In the genomic region with DNA sequence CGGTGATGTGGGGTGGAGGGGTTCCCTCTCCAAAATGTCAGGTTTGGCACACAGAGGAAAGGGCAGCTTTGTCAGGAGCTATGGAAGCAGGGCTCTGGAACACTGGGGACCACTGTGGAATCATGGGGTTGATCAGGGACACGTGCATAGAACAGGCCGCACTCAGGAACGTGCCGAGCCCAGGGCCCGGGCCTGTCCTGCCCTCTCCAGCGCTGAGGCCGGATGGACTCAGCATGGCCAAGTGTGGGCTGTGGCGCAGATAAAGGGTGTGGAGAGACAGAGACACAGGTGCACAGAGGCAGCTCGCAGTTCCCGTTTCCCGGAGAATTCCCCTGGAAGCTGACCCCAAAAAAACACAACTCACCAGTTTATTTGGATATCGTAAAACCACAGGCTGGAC, we compare ENCODE assay signal across 17 cellular contexts. TPM values are rescaled to one million over a fixed set of nuclear protein-coding genes. Genes with fewer than 3 reads are reported as not detected.
DNase-seq lines count a peak whose midpoint lies in the region; ATAC-seq and TF ChIP-seq lines count a peak whose summit lies in the region.
"Had no signal": no experiment of that assay in that cellular context is flagged by ENCODE, and none has a peak within 500 bp of the region (broad histone marks: within the 10 kb centered on the region; RNA-seq: fewer than 3 reads in every experiment).

No MANE protein-coding gene starts in this region.

- peaks cover 29 to 97% (median 81%) of the 10 kb centered on the region in 6 donors for H3K4me1 ChIP-seq in spleen
- peaks cover 4% of the 10 kb centered on the region for H3K4me1 ChIP-seq in upper lobe of right lung

- peak overlapping the region; percentile 75 for H3K27ac ChIP-seq in RWPE1
- peak overlapping the region in 7 of 8 donors; percentile 38 to 96 (median 48) for H3K27ac ChIP-seq in spleen
- no peak overlapping the region for H3K27ac ChIP-seq in upper lobe of right lung

- CTCF ChIA-PET in RWPE1 (lab: Yijun Ruan, JAX): interaction anchor here (0.6 to 0.7 kb wide), 2 partner anchors 9 to 278 kb away, joined by 3 read pairs; no protein-coding TSS in a partner anchor

- H3K27me3 Mint-ChIP-seq in CD14-positive monocyte (ENCODE audit: low read depth in 3 of 3) (peaks cover 0 to 3% (median 0%) of the 10 kb centered on the region in 3 donors), endothelial cell (ENCODE audit: unreplicated experiment) (peaks cover 12% of the 10 kb centered on the region)
- H3K27me3 Mint-ChIP-seq in activated naive CD8-positive, alpha-beta T cell treated with anti-CD3 and anti-CD28 coated beads, Interleukin-2, amount 50 U/mL, for 24 hours: no peaks in the 10 kb centered on the region

- peaks cover 50% of the 10 kb centered on the region for H3K4me1 Mint-ChIP-seq in CD14-positive monocyte
- H3K4me1 Mint-ChIP-seq in endothelial cell (ENCODE audit: unreplicated experiment): peaks cover 4% of the 10 kb centered on the region
- H3K4me1 Mint-ChIP-seq in activated naive CD8-positive, alpha-beta T cell treated with anti-CD3 and anti-CD28 coated beads, Interleukin-2, amount 50 U/mL, for 24 hours: peaks cover 51% of the 10 kb centered on the region

- no peak for ATAC-seq in upper lobe of right lung
- ATAC-seq in activated naive CD8-positive, alpha-beta T cell treated with anti-CD3 and anti-CD28 coated beads, Interleukin-2, amount 50 U/mL, for 24 hours: no peak
- ATAC-seq: K562, SK-N-SH treated with all-trans-retinoic acid at 6 μM for 48 hours had no signal

- TF ChIP-seq CTCF in CD14-positive monocyte (IDR thresholded peaks at IDR 0.05): no peak
- TF ChIP-seq CTCF in RWPE1 (conservative IDR thresholded peaks at IDR 0.05; ENCODE audit: low read depth): no peak
- TF ChIP-seq CTCF in endothelial cell (IDR thresholded peaks at IDR 0.05; ENCODE audit: unreplicated experiment): no peak
- no peak for TF ChIP-seq CTCF in spleen (IDR thresholded peaks at IDR 0.05 in 8 of 11, conservative IDR thresholded peaks at IDR 0.05 in 3 of 11)
- no peak for TF ChIP-seq CTCF in upper lobe of right lung (IDR thresholded peaks at IDR 0.05)

- H3K36me3 ChIP-seq in spleen (peaks cover 0 to 89% (median 62%) of the 10 kb centered on the region in 6 donors), upper lobe of right lung (peaks cover 60% of the 10 kb centered on the region)

- H3K27me3 ChIP-seq in spleen (replicated peaks in 1 of 7) (no peaks in the 10 kb centered on the region), upper lobe of right lung (no peaks in the 10 kb centered on the region)

- peak overlapping the region in 1 of 8 donors; percentile 21 for H3K4me3 ChIP-seq in spleen
- no peak overlapping the region for H3K4me3 ChIP-seq in upper lobe of right lung
- H3K4me3 ChIP-seq: K562 had no signal

- H3K36me3 Mint-ChIP-seq in CD14-positive monocyte (peaks cover 54 to 76% of the 10 kb centered on the region in 2 donors), endothelial cell (ENCODE audit: low read depth, unreplicated experiment) (peaks cover 17% of the 10 kb centered on the region)
- H3K36me3 Mint-ChIP-seq in activated naive CD8-positive, alpha-beta T cell treated with anti-CD3 and anti-CD28 coated beads, Interleukin-2, amount 50 U/mL, for 24 hours (ENCODE audit: low read depth): peaks cover 44% of the 10 kb centered on the region

- H3K9me3 Mint-ChIP-seq in CD14-positive monocyte (peaks cover 0 to 1% (median 0%) of the 10 kb centered on the region in 7 donors), endothelial cell (ENCODE audit: unreplicated experiment) (no peaks in the 10 kb centered on the region)
- H3K9me3 Mint-ChIP-seq in activated naive CD8-positive, alpha-beta T cell treated with anti-CD3 and anti-CD28 coated beads, Interleukin-2, amount 50 U/mL, for 24 hours: no peaks in the 10 kb centered on the region

- peak overlapping the region; percentile 81 to 95 (median 86) for H3K27ac Mint-ChIP-seq in CD14-positive monocyte
- H3K27ac Mint-ChIP-seq in endothelial cell (ENCODE audit: unreplicated experiment): no peak overlapping the region
- H3K27ac Mint-ChIP-seq in activated naive CD8-positive, alpha-beta T cell treated with anti-CD3 and anti-CD28 coated beads, Interleukin-2, amount 50 U/mL, for 24 hours: no peak overlapping the region

- no peak overlapping the region for H3K4me3 Mint-ChIP-seq in CD14-positive monocyte
- peak overlapping the region; percentile 72 for H3K4me3 Mint-ChIP-seq in endothelial cell (ENCODE audit: unreplicated experiment)
- no peak overlapping the region for H3K4me3 Mint-ChIP-seq in activated naive CD8-positive, alpha-beta T cell treated with anti-CD3 and anti-CD28 coated beads, Interleukin-2, amount 50 U/mL, for 24 hours

- POLR2A ChIA-PET in RWPE1 (lab: Yijun Ruan, JAX; ENCODE audit: low non-redundant PET): no interaction called here

- TF ChIP-seq POLR2A in spleen (IDR thresholded peaks at IDR 0.05): no peak

- 89 to 96% (median 93%) methylated on average over 13 of the region's 13 CpGs for WGBS in spleen, 5 donors

- H3K9me3 ChIP-seq in spleen (no peaks in the 10 kb centered on the region), upper lobe of right lung (no peaks in the 10 kb centered on the region)

- DNase-seq in CD14-positive monocyte (ENCODE audit: low spot score): no peak
- DNase-seq in RWPE1 (ENCODE audit: low spot score): no peak
- DNase-seq in endothelial cell (ENCODE audit: low spot score): no peak
- no peak for DNase-seq in spleen
- DNase-seq in upper lobe of right lung: no peak
- DNase-seq in T1000 (lab: John Stamatoyannopoulos, UW): no peak
- no peak for DNase-seq in activated naive CD8-positive, alpha-beta T cell treated with anti-CD3 and anti-CD28 coated beads, Interleukin-2, amount 50 U/mL, for 24 hours
- DNase-seq: DMS 273 treated with DMSO at 0.1 percent for 48 hours; HCEC 1CT; NCI-H1105 treated with DMSO at 0.1 percent for 48 hours; NCI-H1694; NK-92 treated with Interleukin-12 subunit alpha and Interleukin-12 subunit beta, amount 100 ng/mL, for 24 hours; SIG-M5 had no signal

- intact Hi-C loops in CD14-positive monocyte (cut with micrococcal nuclease): no loop called here
- intact Hi-C loops in spleen (cut with DNase I; ENCODE audit: low total_unique reads): no loop called here
- intact Hi-C loops in upper lobe of right lung (cut with DNase I): loop anchor here (10.0 kb wide), 1 partner anchor 132 kb away; no protein-coding TSS in a partner anchor

RNA-seq across cellular contexts. Expression of gene SLC6A3, which starts 37.8 kb away (rescaled TPM):
- polyA plus RNA-seq in CD14-positive monocyte: not detected
- 0.10 TPM for total RNA-seq in endothelial cell (ENCODE audit: unreplicated experiment)
- under 1 TPM in 3 of 7 donors, not detected in 4; 0.09 to 0.27 (median 0.18) TPM for total RNA-seq in spleen
- under 1 TPM; 0.02 to 0.06 (median 0.03) TPM for polyA plus RNA-seq in spleen
- 0.52 TPM for total RNA-seq in upper lobe of right lung
- total RNA-seq: K562, NCI-H460, OCI-LY7 had no signal
- polyA plus RNA-seq: K562 had no signal

RNA-seq across cellular contexts. Expression of gene LPCAT1, which starts 40.7 kb away (rescaled TPM):
- polyA plus RNA-seq in CD14-positive monocyte: 10 to 100 TPM; 34.1 to 34.8 TPM
- 81.3 TPM for total RNA-seq in endothelial cell (ENCODE audit: unreplicated experiment)
- total RNA-seq in spleen: 100 to 1,000 TPM; 126 to 322 (median 223) TPM
- 100 to 1,000 TPM in 1 of 3 donors, 10 to 100 TPM in 2; 52.2 to 123 (median 94.8) TPM for polyA plus RNA-seq in spleen
- 690 TPM for total RNA-seq in upper lobe of right lung

Comparison
In these comparisons a context has a peak if more than half of its experiments do, and no peak if none do; other contexts are left out.
1. H3K27ac Mint-ChIP-seq: peak in CD14-positive monocyte (7 of 7); none in endothelial cell (single experiment) and activated naive CD8-positive, alpha-beta T cell treated with anti-CD3 and anti-CD28 coated beads, Interleukin-2, amount 50 U/mL, for 24 hours (single experiment).